20 cellular contexts compared by ENCODE assay signal in the genomic region with DNA sequence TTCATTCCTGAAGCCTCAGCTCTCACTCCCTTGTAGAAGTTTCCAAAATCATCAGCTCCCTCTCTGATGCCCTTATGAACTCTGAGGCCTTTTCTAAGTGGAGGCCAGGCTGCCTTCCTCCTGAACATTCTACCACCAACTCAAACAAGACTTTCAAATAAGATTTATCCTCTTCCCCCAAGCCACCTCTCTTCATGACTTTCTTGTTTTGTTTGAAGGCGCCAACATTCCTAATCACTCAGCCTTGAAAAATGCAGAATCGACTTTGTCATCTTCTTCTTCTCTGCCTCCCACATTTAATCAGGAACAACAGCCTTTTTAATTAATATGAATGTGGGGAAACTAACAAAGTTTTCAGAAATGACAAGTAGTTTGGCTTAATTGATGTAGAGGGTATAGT.
DNase-seq lines count a peak whose midpoint lies in the region; ATAC-seq and TF ChIP-seq lines count a peak whose summit lies in the region.
"Had no signal": no experiment of that assay in that cellular context is flagged by ENCODE, and none has a peak within 500 bp of the region (broad histone marks: within the 10 kb centered on the region; RNA-seq: fewer than 3 reads in every experiment).

No MANE protein-coding gene starts in this region.

- H3K4me2 ChIP-seq in osteoblast (ENCODE audit: insufficient read depth, low read length), result peak overlapping the region; percentile 16

- no peak for ATAC-seq in GM19324 (IDR thresholded peaks at IDR 0.05; ENCODE audit: low FRiP score, unreplicated experiment)
- ATAC-seq: foreskin keratinocyte, PC-3 had no signal

- no peak overlapping the region for H2AFZ ChIP-seq in osteoblast (ENCODE audit: low read length)

- H3K4me3 ChIP-seq in osteoblast (ENCODE audit: insufficient read depth, low read length) (no peak overlapping the region), right atrium auricular region (no peak overlapping the region)
- H3K4me3 ChIP-seq: spleen, suprapubic skin had no signal

- peak; percentile 88 for DNase-seq in EH (ENCODE audit: low read depth)
- peak; percentile 44 for DNase-seq in RPMI7951 (ENCODE audit: low read depth)
- DNase-seq in fibroblast of peridontal ligament (ENCODE audit: extremely low read depth), result peak; percentile 19
- DNase-seq in osteoblast (ENCODE audit: insufficient read length, low spot score, missing footprints), result peak; percentile 23
- no peak for DNase-seq in DMS79 (lab: John Stamatoyannopoulos, UW)
- no peak for DNase-seq in GM19238 (ENCODE audit: insufficient read length, low spot score)
- no peak for DNase-seq in right atrium auricular region (ENCODE audit: low spot score)
- DNase-seq: activated CD4-positive, alpha-beta T cell treated with anti-CD3 and anti-CD28 coated beads, Interleukin-2, amount 10 ng/mL, durations not matched to agents 24 days and 14 days; activated naive CD4-positive, alpha-beta T cell treated with anti-CD3 and anti-CD28 coated beads, Interleukin-2, amount 10 ng/mL, durations not matched to agents 7 days and 5 days; activated T-cell treated with anti-CD3 and anti-CD28 coated beads for 4 hours; Calu3; effector CD4-positive, alpha-beta T cell; NCI-H1092; NCI-H774; PC-3; posterior cingulate gyrus; spleen had no signal

- H3K27ac ChIP-seq in osteoblast (ENCODE audit: low read depth, low read length) (peak overlapping the region; percentile 30), right atrium auricular region (no peak overlapping the region)
- H3K27ac ChIP-seq: foreskin keratinocyte, spleen, suprapubic skin had no signal

- H3K4me1 ChIP-seq in osteoblast (ENCODE audit: insufficient read depth, low read length) (peaks cover 22% of the 10 kb centered on the region), right atrium auricular region (no peaks in the 10 kb centered on the region)
- H3K4me1 ChIP-seq: foreskin keratinocyte, suprapubic skin had no signal

- H3K79me2 ChIP-seq in osteoblast (ENCODE audit: insufficient read depth, low read length), result no peaks in the 10 kb centered on the region

- no peaks in the 10 kb centered on the region for H3K36me3 ChIP-seq in osteoblast (ENCODE audit: insufficient read depth, low read length)
- H3K36me3 ChIP-seq in right atrium auricular region, result no peaks in the 10 kb centered on the region
- H3K36me3 ChIP-seq: spleen, suprapubic skin had no signal

- TF ChIP-seq CTCF in osteoblast (IDR thresholded peaks at IDR 0.05; ENCODE audit: extremely low read depth, low read depth, low read length), result no peak
- TF ChIP-seq CTCF in right atrium auricular region (IDR thresholded peaks at IDR 0.05), result no peak

- H4K20me1 ChIP-seq in osteoblast (ENCODE audit: insufficient read depth, low read length), result no peaks in the 10 kb centered on the region

- H3K9me3 ChIP-seq in osteoblast (ENCODE audit: low read depth, low read length) (no peaks in the 10 kb centered on the region), right atrium auricular region (no peaks in the 10 kb centered on the region)
- H3K9me3 ChIP-seq: spleen, suprapubic skin had no signal

- H3K27me3 ChIP-seq in osteoblast (ENCODE audit: insufficient read depth, low read length), result no peaks in the 10 kb centered on the region
- no peaks in the 10 kb centered on the region for H3K27me3 ChIP-seq in right atrium auricular region
- H3K27me3 ChIP-seq: foreskin keratinocyte, spleen, suprapubic skin had no signal

Comparison
In these comparisons a context has a peak if more than half of its experiments do, and no peak if none do; other contexts are left out.
1. DNase-seq: peak in EH (single experiment), RPMI7951 (single experiment), fibroblast of peridontal ligament (single experiment) and osteoblast (single experiment); none in DMS79 (single experiment), GM19238 (single experiment) and right atrium auricular region (single experiment).